11 cellular contexts compared by ENCODE assay signal in genomic region chr1:101241485-101242225, GRCh38. TPM values are rescaled to one million over a fixed set of nuclear protein-coding genes. Genes with fewer than 3 reads are reported as not detected.
DNase-seq lines count a peak whose midpoint lies in the region; ATAC-seq and TF ChIP-seq lines count a peak whose summit lies in the region.
"Had no signal": no experiment of that assay in that cellular context is flagged by ENCODE, and none has a peak within 500 bp of the region (broad histone marks: within the 10 kb centered on the region; RNA-seq: fewer than 3 reads in every experiment).

No MANE protein-coding gene starts in this region.

- peak overlapping the region; percentile 4 to 69 (median 56) for H3K4me3 Mint-ChIP-seq in CD4-positive, alpha-beta memory T cell

- H3K9me3 ChIP-seq in CD4-positive, alpha-beta memory T cell (ENCODE audit: control insufficient read depth in 1 of 2, low read length in 2 of 2), result no peaks in the 10 kb centered on the region
- no peaks in the 10 kb centered on the region for H3K9me3 ChIP-seq in effector memory CD4-positive, alpha-beta T cell (ENCODE audit: control insufficient read depth, low read length)
- H3K9me3 ChIP-seq in PC-3 (ENCODE audit: low read length), result no peaks in the 10 kb centered on the region

- H3K9me2 ChIP-seq in PC-3 (replicated peaks; ENCODE audit: low read length), result no peaks in the 10 kb centered on the region

- ATAC-seq in GM18873 (IDR thresholded peaks at IDR 0.05; ENCODE audit: low FRiP score, unreplicated experiment) (peak; percentile 42), HG03159 (IDR thresholded peaks at IDR 0.05; ENCODE audit: unreplicated experiment) (peak; percentile 38), PC-3 (no peak), HG03135 (IDR thresholded peaks at IDR 0.05; ENCODE audit: unreplicated experiment) (no peak)
- ATAC-seq: activated CD4-positive, CD25-positive, alpha-beta regulatory T cell treated with anti-CD3 and anti-CD28 coated beads, Interleukin-2, amount 50 U/mL, for 24 hours had no signal

- POLR2A ChIA-PET in CD4-positive, alpha-beta memory T cell (lab: Charles Lee; ENCODE audit: partially characterized antibody), result interaction anchor here (0.9 to 25.2 kb wide), 10 partner anchors 12 to 316 kb away, joined by 3 to 955 read pairs (median 96); partner anchors contain the start of gene DPH5
- POLR2A ChIA-PET in PC-3 (lab: Charles Lee; ENCODE audit: unreplicated experiment), result no interaction called here

- H3K36me3 Mint-ChIP-seq in CD4-positive, alpha-beta memory T cell, result peaks cover 56 to 71% of the 10 kb centered on the region in 2 donors

- no peak overlapping the region for H2AFZ ChIP-seq in PC-3 (ENCODE audit: low read length)

- peak overlapping the region; percentile 33 for H3K27ac ChIP-seq in CD4-positive, alpha-beta memory T cell (ENCODE audit: low read depth, low read length)
- H3K27ac ChIP-seq in effector memory CD4-positive, alpha-beta T cell (ENCODE audit: insufficient read depth, low read length, poor library complexity, severe bottlenecking), result peak overlapping the region; percentile 43
- no peak overlapping the region for H3K27ac ChIP-seq in PC-3 (ENCODE audit: low read length)
- H3K27ac ChIP-seq: cardiac muscle cell had no signal

- no TSS peak for BruUV-seq in PC-3 (replicated peaks; lab: Mats Ljungman, UMichigan)

- no peak overlapping the region for H3K9ac ChIP-seq in PC-3 (ENCODE audit: low read length)

- H3K27me3 ChIP-seq in CD4-positive, alpha-beta memory T cell (ENCODE audit: insufficient read depth, low read length), result no peaks in the 10 kb centered on the region
- H3K27me3 ChIP-seq in effector memory CD4-positive, alpha-beta T cell (replicated peaks; ENCODE audit: control insufficient read depth, insufficient read depth, low read length, poor library complexity, severe bottlenecking), result no peaks in the 10 kb centered on the region
- H3K27me3 ChIP-seq in PC-3 (ENCODE audit: low read length), result no peaks in the 10 kb centered on the region
- H3K27me3 ChIP-seq: cardiac muscle cell had no signal

- H3K27me3 Mint-ChIP-seq in CD4-positive, alpha-beta memory T cell, result no peaks in the 10 kb centered on the region

- peaks cover 40 to 92% (median 55%) of the 10 kb centered on the region in 4 donors for H3K4me1 Mint-ChIP-seq in CD4-positive, alpha-beta memory T cell

- H4K20me1 ChIP-seq in PC-3 (ENCODE audit: low read length), result no peaks in the 10 kb centered on the region

- peaks cover 0 to 6% (median 0%) of the 10 kb centered on the region in 8 donors for H3K9me3 Mint-ChIP-seq in CD4-positive, alpha-beta memory T cell

- intact Hi-C loops in CD4-positive, alpha-beta memory T cell (cut with micrococcal nuclease), result loop anchor here (1.0 kb wide), 1 partner anchor 10 kb away; no protein-coding TSS in a partner anchor
- intact Hi-C loops in PC-3 (cut with micrococcal nuclease), result no loop called here

- CTCF ChIA-PET in CD4-positive, alpha-beta memory T cell (lab: Charles Lee; ENCODE audit: partially characterized antibody), result interaction anchor here (0.8 to 17.2 kb wide), 8 partner anchors 10 to 317 kb away, joined by 3 to 442 read pairs (median 41); no protein-coding TSS in a partner anchor
- CTCF ChIA-PET in PC-3 (lab: Charles Lee), result interaction anchor here (0.6 kb wide), 1 partner anchor 359 kb away, joined by 3 read pairs; no protein-coding TSS in a partner anchor

- no peak overlapping the region for H3K4me3 ChIP-seq in CD4-positive, alpha-beta memory T cell (ENCODE audit: low read length in 2 of 2)
- H3K4me3 ChIP-seq in effector memory CD4-positive, alpha-beta T cell (ENCODE audit: insufficient read depth, low read depth, low read length, poor library complexity, severe bottlenecking), result peak overlapping the region; percentile 3
- H3K4me3 ChIP-seq in PC-3 (ENCODE audit: low read length), result no peak overlapping the region
- H3K4me3 ChIP-seq: cardiac muscle cell had no signal

- peak overlapping the region; percentile 2 to 100 (median 54) for H3K27ac Mint-ChIP-seq in CD4-positive, alpha-beta memory T cell

- H3K4me2 ChIP-seq in PC-3 (ENCODE audit: low read length), result no peak overlapping the region

- TF ChIP-seq CTCF in PC-3 (conservative IDR thresholded peaks at IDR 0.05; ENCODE audit: low read depth, low read length), result no peak

- H3K36me3 ChIP-seq in CD4-positive, alpha-beta memory T cell (ENCODE audit: insufficient read depth, low read length), result peaks cover 40% of the 10 kb centered on the region
- H3K36me3 ChIP-seq in effector memory CD4-positive, alpha-beta T cell (ENCODE audit: control insufficient read depth, insufficient read depth, low read length), result peaks cover 36% of the 10 kb centered on the region
- no peaks in the 10 kb centered on the region for H3K36me3 ChIP-seq in PC-3 (ENCODE audit: low read depth, low read length)

- DNase-seq in CD4-positive, alpha-beta memory T cell, result no peak
- DNase-seq in effector memory CD4-positive, alpha-beta T cell, result no peak
- DNase-seq in UCSD-AML1 (lab: John Stamatoyannopoulos, UW; ENCODE audit: unreplicated experiment), result no peak
- DNase-seq in NCI-H1048 (lab: John Stamatoyannopoulos, UW), result no peak
- DNase-seq in PC-3, result no peak
- DNase-seq: NCI-H82 had no signal

- H3F3A ChIP-seq in PC-3 (ENCODE audit: low read length, unreplicated experiment), result no peaks in the 10 kb centered on the region

- H3K79me2 ChIP-seq in PC-3 (ENCODE audit: low read length), result no peaks in the 10 kb centered on the region

- peaks cover 64% of the 10 kb centered on the region for H3K4me1 ChIP-seq in CD4-positive, alpha-beta memory T cell (ENCODE audit: insufficient read depth, low read length)
- peaks cover 27% of the 10 kb centered on the region for H3K4me1 ChIP-seq in effector memory CD4-positive, alpha-beta T cell (ENCODE audit: control insufficient read depth, insufficient read depth, low read length, poor library complexity, severe bottlenecking)
- peaks cover 9% of the 10 kb centered on the region; the same call in 1 of the 2 replicates for H3K4me1 ChIP-seq in PC-3 (ENCODE audit: insufficient read depth, low read length)

RNA-seq across cellular contexts. Expression of gene S1PR1, which starts 4.8 kb away (rescaled TPM):
- 100 to 1,000 TPM; 363 to 366 TPM for total RNA-seq in CD4-positive, alpha-beta memory T cell
- 100 to 1,000 TPM; 277 to 320 TPM for polyA plus RNA-seq in CD4-positive, alpha-beta memory T cell
- total RNA-seq in PC-3 (2014; rRNA removed), result 2.1 TPM in 2 replicates

Comparison
In these comparisons a context has a peak if more than half of its experiments do, and no peak if none do; other contexts are left out.
1. ATAC-seq: peak in GM18873 (single experiment) and HG03159 (single experiment); none in PC-3 (single experiment) and HG03135 (single experiment).
2. RNA of gene S1PR1, which starts 4.8 kb away (total RNA-seq): 363 to 366 TPM in CD4-positive, alpha-beta memory T cell; 2.1 TPM in PC-3; every median in the first group is over 100 times any median in the second.